Comparison of ENCODE assay signal across 22 cellular contexts in genomic region chr1:240515505-240515904, GRCh38.
DNase-seq lines count a peak whose midpoint lies in the region; ATAC-seq and TF ChIP-seq lines count a peak whose summit lies in the region.
"Had no signal": no experiment of that assay in that cellular context is flagged by ENCODE, and none has a peak within 500 bp of the region (broad histone marks: within the 10 kb centered on the region; RNA-seq: fewer than 3 reads in every experiment).

No MANE protein-coding gene starts in this region.

- no peaks in the 10 kb centered on the region for H3K27me3 Mint-ChIP-seq in HFFc6 (ENCODE audit: insufficient read depth)

- H3K27me3 ChIP-seq in upper lobe of left lung, result no peaks in the 10 kb centered on the region
- no peaks in the 10 kb centered on the region for H3K27me3 ChIP-seq in vagina
- H3K27me3 ChIP-seq: esophagus squamous epithelium, heart left ventricle, testis had no signal

- H3K4me1 Mint-ChIP-seq in HFFc6 (ENCODE audit: low read depth), result peaks cover 26% of the 10 kb centered on the region
- H3K4me1 Mint-ChIP-seq: immature natural killer cell had no signal

- H3K27ac ChIP-seq in upper lobe of left lung, result no peak overlapping the region
- H3K27ac ChIP-seq in vagina, result no peak overlapping the region
- H3K27ac ChIP-seq: esophagus squamous epithelium, heart left ventricle, lower lobe of right lung, testis, VCaP had no signal

- TF ChIP-seq EP300 in upper lobe of left lung (IDR thresholded peaks at IDR 0.05), result no peak

- H3K4me3 ChIP-seq in AG09309 (ENCODE audit: control insufficient read depth, low read depth, low read length) (no peak overlapping the region), upper lobe of left lung (no peak overlapping the region), vagina (no peak overlapping the region)
- H3K4me3 ChIP-seq: esophagus squamous epithelium, heart left ventricle, lower lobe of right lung, testis had no signal

- H3K27ac Mint-ChIP-seq in HFFc6, result peak overlapping the region; percentile 39; the same call in 1 of the 2 replicates
- H3K27ac Mint-ChIP-seq: immature natural killer cell had no signal

- ATAC-seq in upper lobe of left lung (ENCODE audit: low FRiP score in 2 of 2), result no peak
- ATAC-seq: heart left ventricle, HepG2, lower lobe of right lung had no signal

- WGBS in upper lobe of left lung, 2 donors, result 6 to 32% methylated on average over 1 of the region's 1 CpG

- H3K4me3 Mint-ChIP-seq in HFFc6, result peak overlapping the region; percentile 60
- H3K4me3 Mint-ChIP-seq: immature natural killer cell had no signal

- H3K9me3 ChIP-seq in upper lobe of left lung, result no peaks in the 10 kb centered on the region
- no peaks in the 10 kb centered on the region for H3K9me3 ChIP-seq in vagina
- H3K9me3 ChIP-seq: esophagus squamous epithelium, heart left ventricle, lower lobe of right lung, testis had no signal

- intact Hi-C loops in vagina (cut with DNase I), result no loop called here

- DNase-seq in AG09309 (ENCODE audit: low read depth) (peak; percentile 39), HFFc6 (peak; percentile 18), RPMI7951 (ENCODE audit: low read depth) (peak; percentile 13), glomerular visceral epithelial cell (ENCODE audit: extremely low spot score) (peak; percentile 86), NCI-H128 (lab: John Stamatoyannopoulos, UW; ENCODE audit: unreplicated experiment) (no peak), GM19240 (ENCODE audit: insufficient read length, low spot score) (no peak), upper lobe of left lung (no peak), vagina (ENCODE audit: extremely low spot score in 2 of 2) (no peak)
- DNase-seq: activated CD4-positive, alpha-beta T cell treated with anti-CD3 and anti-CD28 coated beads, Interleukin-2, amount 50 U/mL, for 4 hours; AML-193; amygdala; effector memory CD4-positive, alpha-beta T cell; esophagus squamous epithelium; heart left ventricle; immature natural killer cell; lower lobe of right lung; NCI-H187; NCI-H510A; SHP77; testis had no signal

- no peaks in the 10 kb centered on the region; the same call in 1 of the 2 replicates for H3K36me3 Mint-ChIP-seq in HFFc6 (ENCODE audit: low read depth)
- H3K36me3 Mint-ChIP-seq: immature natural killer cell had no signal

- H3K4me1 ChIP-seq in upper lobe of left lung (no peaks in the 10 kb centered on the region), vagina (no peaks in the 10 kb centered on the region)
- H3K4me1 ChIP-seq: esophagus squamous epithelium, heart left ventricle, lower lobe of right lung, testis had no signal

- no peak for TF ChIP-seq CTCF in AG09309 (IDR thresholded peaks at IDR 0.05; ENCODE audit: control insufficient read depth, insufficient read depth, low read depth, low read length, missing control alignments)
- no peak for TF ChIP-seq CTCF in HFFc6 (IDR thresholded peaks at IDR 0.05)
- TF ChIP-seq CTCF in upper lobe of left lung (IDR thresholded peaks at IDR 0.05), result no peak
- TF ChIP-seq CTCF in vagina (IDR thresholded peaks at IDR 0.05), result no peak

- no peaks in the 10 kb centered on the region for H3K36me3 ChIP-seq in upper lobe of left lung
- no peaks in the 10 kb centered on the region for H3K36me3 ChIP-seq in vagina
- H3K36me3 ChIP-seq: esophagus squamous epithelium, heart left ventricle, lower lobe of right lung had no signal

- no peaks in the 10 kb centered on the region for H3K9me3 Mint-ChIP-seq in HFFc6
- H3K9me3 Mint-ChIP-seq: immature natural killer cell had no signal

- TF ChIP-seq POLR2A in upper lobe of left lung (IDR thresholded peaks at IDR 0.05), result no peak
- no peak for TF ChIP-seq POLR2A in vagina (IDR thresholded peaks at IDR 0.05)

Comparison
In these comparisons a context has a peak if more than half of its experiments do, and no peak if none do; other contexts are left out.
1. DNase-seq: peak in AG09309 (single experiment), HFFc6 (single experiment), RPMI7951 (single experiment) and glomerular visceral epithelial cell (single experiment); none in NCI-H128 (single experiment), GM19240 (single experiment), upper lobe of left lung (0 of 2) and vagina (0 of 2).